Comparison of ENCODE assay signal across 8 cellular contexts in genomic region chr16:1519831-1520230, GRCh38. TPM values are rescaled to one million over a fixed set of nuclear protein-coding genes. Genes with fewer than 3 reads are reported as not detected.
"Had no signal": no experiment of that assay in that cellular context is flagged by ENCODE, and none has a peak within 500 bp of the region (broad histone marks: within the 10 kb centered on the region; RNA-seq: fewer than 3 reads in every experiment).

No MANE protein-coding gene starts in this region.

- H3K4me3 ChIP-seq: GM23338 had no signal

- DNase-seq: H9, HCEC 1CT, IMR-90, KBM-7 had no signal

- H3K4me2 ChIP-seq: GM23338 had no signal

- ATAC-seq: GM23338 had no signal

- H3K4me1 Mint-ChIP-seq: GM23338, H9 had no signal

- FAIRE-seq: H1, H54, HTR-8/SVneo had no signal

- H3K9me3 Mint-ChIP-seq: GM23338 had no signal

- H2AFZ ChIP-seq: GM23338 had no signal

- H3K4me3 Mint-ChIP-seq: GM23338, H9 had no signal

RNA-seq across cellular contexts. Expression of gene TMEM204, which starts 13.6 kb away (rescaled TPM):
- total RNA-seq: H1, H9 had no signal
- polyA plus RNA-seq: H1 had no signal

RNA-seq across cellular contexts. Expression of gene PTX4, which starts 31.1 kb away (rescaled TPM):
- total RNA-seq: GM23338, H1, H9, IMR-90 had no signal
- polyA plus RNA-seq: GM23338, H1 had no signal
